ENCODE assay signal across 1 cellular context in the genomic region with DNA sequence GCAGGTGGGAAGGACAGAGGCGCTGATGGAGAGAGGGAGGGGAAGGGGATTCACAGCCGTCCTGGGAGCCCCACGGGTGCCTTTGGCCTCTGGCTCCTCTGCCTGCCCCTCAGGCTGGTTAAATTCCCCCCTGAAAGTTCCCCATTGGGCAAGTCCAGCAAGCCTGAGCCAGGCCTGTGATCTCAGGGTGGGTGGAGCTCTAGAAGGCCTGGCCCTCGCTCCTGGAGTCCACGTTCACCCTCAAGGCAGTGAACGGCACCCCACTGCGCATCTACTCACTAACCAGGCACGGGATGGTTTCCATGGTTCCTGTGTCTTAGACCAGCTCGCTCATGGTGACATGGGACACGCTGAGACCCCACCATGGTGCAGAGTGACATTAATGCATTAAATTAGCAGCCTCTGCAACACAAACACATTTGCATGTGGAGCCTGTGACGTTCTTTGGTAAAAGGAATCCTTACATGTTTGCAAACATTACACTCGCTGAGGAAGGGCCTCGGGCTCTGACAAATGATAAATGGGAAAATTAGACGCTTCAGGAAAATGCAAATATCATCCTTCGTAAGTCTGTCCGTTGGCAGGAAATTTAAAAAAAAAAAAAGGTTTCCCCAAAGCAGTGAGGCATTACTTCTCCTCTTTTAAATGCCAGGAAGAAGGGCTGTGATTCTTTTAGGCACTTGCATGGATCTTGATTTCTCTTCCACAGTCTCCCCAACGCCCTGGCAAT.
A peak's percentile ranks its signal among the peaks of the same experiment; 100 is the strongest.
TF ChIP-seq lines count a peak whose summit lies in the region.

No MANE protein-coding gene starts in this region.

TF ChIP-seq in HepG2, 621 proteins besides CTCF, POLR2A, EP300 and RAD21:
- TF ChIP-seq ZNF354B (CRISPR knock-in tag; IDR thresholded peaks at IDR 0.05) (no peak), YEATS4 (CRISPR knock-in tag; IDR thresholded peaks at IDR 0.05; ENCODE audit: borderline replicate concordance) (no peak), KAT7 (CRISPR knock-in tag; IDR thresholded peaks at IDR 0.05; ENCODE audit: borderline replicate concordance) (no peak), NFYC (CRISPR knock-in tag; IDR thresholded peaks at IDR 0.05) (no peak), KLF13 (CRISPR knock-in tag; IDR thresholded peaks at IDR 0.05) (peak; percentile 80; the same call in 1 of the 2 replicates), BRD4 (CRISPR knock-in tag; IDR thresholded peaks at IDR 0.05) (0 out of 2 replicates have a peak, but pooled peaks have one; percentile 51), ESRRA (CRISPR knock-in tag; IDR thresholded peaks at IDR 0.05; ENCODE audit: low read depth) (no peak), SIX4 (CRISPR knock-in tag; IDR thresholded peaks at IDR 0.05) (no peak), ZBTB38 (CRISPR knock-in tag; IDR thresholded peaks at IDR 0.05) (0 out of 2 replicates have a peak, but pooled peaks have one; percentile 57), ATF7-NPFF (CRISPR knock-in tag; IDR thresholded peaks at IDR 0.05; ENCODE audit: low read depth) (no peak), RFXAP (CRISPR knock-in tag; IDR thresholded peaks at IDR 0.05; ENCODE audit: borderline replicate concordance) (no peak), ZSCAN25 (CRISPR knock-in tag; IDR thresholded peaks at IDR 0.05) (no peak), ZBTB7A (CRISPR knock-in tag; IDR thresholded peaks at IDR 0.05) (0 out of 2 replicates have a peak, but pooled peaks have one; percentile 55), KLF16 (CRISPR knock-in tag; IDR thresholded peaks at IDR 0.05) (no peak), ASH2L (IDR thresholded peaks at IDR 0.05; ENCODE audit: insufficient read length, low read depth, low read length) (peak; percentile 4), ZNF572 (CRISPR knock-in tag; IDR thresholded peaks at IDR 0.05) (peak; percentile 54; the same call in 1 of the 2 replicates), ZNF496 (CRISPR knock-in tag; IDR thresholded peaks at IDR 0.05; ENCODE audit: insufficient replicate concordance) (no peak), MAFF (IDR thresholded peaks at IDR 0.05; ENCODE audit: low read depth, low read length) (no peak)
- TF ChIP-seq, protein P1, sequence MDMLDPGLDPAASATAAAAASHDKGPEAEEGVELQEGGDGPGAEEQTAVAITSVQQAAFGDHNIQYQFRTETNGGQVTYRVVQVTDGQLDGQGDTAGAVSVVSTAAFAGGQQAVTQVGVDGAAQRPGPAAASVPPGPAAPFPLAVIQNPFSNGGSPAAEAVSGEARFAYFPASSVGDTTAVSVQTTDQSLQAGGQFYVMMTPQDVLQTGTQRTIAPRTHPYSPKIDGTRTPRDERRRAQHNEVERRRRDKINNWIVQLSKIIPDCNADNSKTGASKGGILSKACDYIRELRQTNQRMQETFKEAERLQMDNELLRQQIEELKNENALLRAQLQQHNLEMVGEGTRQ (IDR thresholded peaks at IDR 0.05; ENCODE audit: low read depth, low read length) = no peak
- TF ChIP-seq, protein P1 (CRISPR knock-in tag; IDR thresholded peaks at IDR 0.05; ENCODE audit: borderline replicate concordance) = 0 out of 2 replicates have a peak, but pooled peaks have one; percentile 21
- TF ChIP-seq, protein P2, sequence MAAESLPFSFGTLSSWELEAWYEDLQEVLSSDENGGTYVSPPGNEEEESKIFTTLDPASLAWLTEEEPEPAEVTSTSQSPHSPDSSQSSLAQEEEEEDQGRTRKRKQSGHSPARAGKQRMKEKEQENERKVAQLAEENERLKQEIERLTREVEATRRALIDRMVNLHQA (CRISPR knock-in tag; IDR thresholded peaks at IDR 0.05) = no peak
- TF ChIP-seq, protein P3, sequence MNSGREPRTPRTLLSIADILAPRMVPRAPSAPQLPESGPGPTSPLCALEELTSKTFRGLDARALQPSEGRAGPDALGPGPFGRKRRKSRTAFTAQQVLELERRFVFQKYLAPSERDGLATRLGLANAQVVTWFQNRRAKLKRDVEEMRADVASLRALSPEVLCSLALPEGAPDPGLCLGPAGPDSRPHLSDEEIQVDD (CRISPR knock-in tag; IDR thresholded peaks at IDR 0.05; ENCODE audit: borderline replicate concordance) = no peak
